8 cellular contexts compared by ENCODE assay signal in the genomic region with DNA sequence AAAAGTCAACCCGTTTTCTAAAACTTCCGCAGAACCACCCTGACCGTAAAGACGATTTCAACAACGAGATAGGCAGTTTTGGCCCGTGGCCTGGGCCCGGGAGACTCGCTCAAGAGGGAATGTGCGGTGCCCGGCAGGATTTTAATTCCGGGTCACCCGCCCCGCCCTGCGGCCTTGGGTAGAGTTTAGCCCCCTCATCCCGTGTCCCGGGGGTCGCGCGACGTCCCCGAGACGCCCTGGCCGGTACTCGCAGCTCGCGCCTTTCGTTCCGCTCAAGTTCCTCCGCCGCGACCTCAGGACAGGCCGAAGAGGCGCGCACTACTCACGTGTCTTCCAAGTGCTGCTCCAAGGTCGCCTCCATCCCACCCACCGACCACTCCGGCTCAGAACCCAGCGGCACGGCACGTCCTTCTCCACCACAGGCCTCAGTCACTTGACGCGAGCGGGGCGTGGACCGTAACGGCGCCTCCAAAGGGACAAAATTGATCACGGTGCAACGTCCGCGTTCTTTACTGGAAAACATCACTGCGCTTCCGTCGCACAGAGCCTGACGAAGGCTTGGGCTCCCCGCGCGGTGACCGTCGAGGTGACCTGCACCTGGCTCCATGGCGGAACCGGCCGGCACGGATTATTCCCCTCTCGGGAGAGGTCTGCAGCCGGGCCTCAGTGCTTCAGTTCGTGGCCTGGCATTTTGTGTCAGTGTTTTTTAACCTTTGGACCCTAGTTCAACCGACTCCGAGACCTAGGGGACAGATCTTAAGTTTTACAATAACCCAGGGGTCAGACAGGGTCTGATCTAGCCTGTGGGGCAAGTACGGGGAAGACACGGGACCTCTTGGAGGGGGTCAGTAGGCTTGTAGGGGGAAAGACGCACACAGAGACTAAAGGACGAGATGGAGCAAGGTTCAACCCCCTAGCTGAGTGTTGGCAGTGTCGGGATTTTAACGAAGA. TPM values are rescaled to one million over a fixed set of nuclear protein-coding genes. Genes with fewer than 3 reads are reported as not detected.
A peak's percentile ranks its signal among the peaks of the same experiment; 100 is the strongest.
DNase-seq lines count a peak whose midpoint lies in the region; ATAC-seq and TF ChIP-seq lines count a peak whose summit lies in the region.

LAMTOR5 (minus strand) TSS at position 435 of the 951 bp plus-strand sequence; CDS start at position 361, 74 bp downstream.

- peak within 1 kb of the TSS; percentile 76 for H3K27ac ChIP-seq in GM23248
- peak within 1 kb of the TSS; percentile 29 for H3K27ac ChIP-seq in RWPE2 (ENCODE audit: poor library complexity, severe bottlenecking)

- H3K27me3 ChIP-seq in GM23248 (replicated peaks; ENCODE audit: insufficient read depth) = no peaks in the 10 kb centered on the region
- no peaks in the 10 kb centered on the region for H3K27me3 ChIP-seq in RWPE2 (ENCODE audit: insufficient read depth, poor library complexity, severe bottlenecking)

- H3F3A ChIP-seq in GM23248 (ENCODE audit: insufficient read depth) = peaks cover 6% of the 10 kb centered on the region; the same call in 1 of the 2 replicates

- peak within 1 kb of the TSS; percentile 99 for H3K4me3 ChIP-seq in GM23248
- peak within 1 kb of the TSS; percentile 84 for H3K4me3 ChIP-seq in RWPE2 (ENCODE audit: severe bottlenecking)

- H3K36me3 Mint-ChIP-seq in natural killer cell = no peaks in the 10 kb centered on the region

- in situ Hi-C loops in GM23248 (cut with MboI) = loop anchor here (5.0 kb wide), 1 partner anchor 50 kb away; no protein-coding TSS in a partner anchor

- H3K27ac Mint-ChIP-seq in natural killer cell = peak within 1 kb of the TSS; percentile 98 to 100

- H3K9me2 ChIP-seq in GM23248 (ENCODE audit: insufficient read depth) = no peaks in the 10 kb centered on the region

- H3K79me2 ChIP-seq in GM23248 (ENCODE audit: insufficient read depth) = peaks cover 51% of the 10 kb centered on the region

- peak within 1 kb of the TSS; percentile 96 for H3K9ac ChIP-seq in GM23248

- H3K9me3 ChIP-seq in GM23248 (ENCODE audit: low read depth) = no peaks in the 10 kb centered on the region
- no peaks in the 10 kb centered on the region for H3K9me3 ChIP-seq in RWPE2 (ENCODE audit: severe bottlenecking)

- intact Hi-C loops in natural killer cell (cut with micrococcal nuclease) = loop anchor here (1.0 to 5.0 kb wide), 2 partner anchors 68 to 200 kb away; partner anchors contain the start of gene RBM15

- ATAC-seq in RWPE2 (ENCODE audit: low read depth) (peak; percentile 88), natural killer cell (peak; percentile 93 to 97 (median 96))

- H3K4me3 Mint-ChIP-seq in natural killer cell = peak within 1 kb of the TSS; percentile 99

- peak within 1 kb of the TSS; percentile 100 for H3K4me2 ChIP-seq in GM23248 (ENCODE audit: unreplicated experiment)

- H4K20me1 ChIP-seq in GM23248 (ENCODE audit: insufficient read depth) = no peaks in the 10 kb centered on the region

- peaks cover 12% of the 10 kb centered on the region for H3K4me1 ChIP-seq in GM23248 (ENCODE audit: insufficient read depth)
- H3K4me1 ChIP-seq in RWPE2 (ENCODE audit: insufficient read depth, poor library complexity, severe bottlenecking) = peaks cover 4% of the 10 kb centered on the region

- peaks cover 24 to 30% of the 10 kb centered on the region in 2 donors for H3K4me1 Mint-ChIP-seq in natural killer cell

- peak within 1 kb of the TSS; percentile 100 for H2AFZ ChIP-seq in GM23248

- no peaks in the 10 kb centered on the region for H3K27me3 Mint-ChIP-seq in natural killer cell (ENCODE audit: low read depth in 2 of 2)

- H3K9me3 Mint-ChIP-seq in natural killer cell = no peaks in the 10 kb centered on the region

- DNase-seq in EH (ENCODE audit: low read depth) (peak; percentile 92), GM23248 (peak; percentile 93), LHCN-M2 (ENCODE audit: low read depth) (peak; percentile 91), RWPE2 (ENCODE audit: low spot score) (peak; percentile 78), fibroblast of peridontal ligament (ENCODE audit: extremely low read depth) (peak; percentile 92), natural killer cell (peak; percentile 89)
- peak; percentile 82 for DNase-seq in activated T-helper 9 cell treated with anti-CD3 and anti-CD28 coated beads, Interleukin-2, amount 50 U/mL, for 16 hours (ENCODE audit: low read depth)
- peak; percentile 91 for DNase-seq in stimulated activated naive CD4-positive, alpha-beta T cell treated with Interleukin-2 at 50 U/mL for 16 hours (lab: John Stamatoyannopoulos, UW)

- WGBS in GM23248 (ENCODE audit: low coverage in 1 of 2, low lambda C conversion rate in 2 of 2, missing lambda C conversion rate in 2 of 2), 2 experiments = 1% methylated on average over 63 to 76 of the region's 76 CpGs

- TF ChIP-seq CTCF in RWPE2 (IDR thresholded peaks at IDR 0.05; ENCODE audit: poor library complexity, severe bottlenecking) (no peak), natural killer cell (IDR thresholded peaks at IDR 0.05) (no peak)

- peaks cover 22% of the 10 kb centered on the region for H3K36me3 ChIP-seq in GM23248 (ENCODE audit: low read depth)
- peaks cover 36% of the 10 kb centered on the region for H3K36me3 ChIP-seq in RWPE2 (ENCODE audit: low read depth)

RNA-seq across cellular contexts. Expression of gene LAMTOR5, which starts in this region (rescaled TPM):
- total RNA-seq in GM23248 (2014; rRNA removed; shearing (Covaris generic)) = 67.1 and 145 TPM in 2 replicates
- 307 and 318 TPM in 2 replicates for polyA plus RNA-seq in GM23248 (2016; fragmentation: Nextera tagmentation; extraction: Ambion mirVana)
- total RNA-seq in LHCN-M2 (2014; rRNA removed) (101 and 116 TPM in 2 replicates), natural killer cell (100 to 1,000 TPM in 1 of 3 donors, 10 to 100 TPM in 2; 86.1 to 102 (median 90.4) TPM)
- 343 TPM for polyA plus RNA-seq in LHCN-M2 (2012)

Comparison
In these comparisons a context has a peak if more than half of its experiments do, and no peak if none do; other contexts are left out.
1. Peak in every context shown above with its lines: DNase-seq, ATAC-seq, H3K4me3 ChIP-seq and H3K27ac ChIP-seq.